In genomic region chr6:4394786-4395185, GRCh38 we compare ENCODE assay signal across 16 cellular contexts.
DNase-seq lines count a peak whose midpoint lies in the region; FAIRE-seq and TF ChIP-seq lines count a peak whose summit lies in the region.
"Had no signal": no experiment of that assay in that cellular context is flagged by ENCODE, and none has a peak within 500 bp of the region (broad histone marks: within the 10 kb centered on the region; RNA-seq: fewer than 3 reads in every experiment).

No MANE protein-coding gene starts in this region.

- peak; percentile 25 for DNase-seq in A673 (ENCODE audit: low spot score)
- DNase-seq in KBM-7 = peak; percentile 52
- peak; percentile 85 for DNase-seq in NCI-H69 (lab: John Stamatoyannopoulos, UW)
- DNase-seq in bronchial epithelial cell (ENCODE audit: low read depth) = peak; percentile 17
- no peak for DNase-seq in putamen (ENCODE audit: low spot score)
- DNase-seq in kidney tubule cell (ENCODE audit: low spot score) = no peak
- no peak for DNase-seq in GM12891 (ENCODE audit: insufficient read length, low spot score)
- DNase-seq in glomerular visceral epithelial cell (ENCODE audit: extremely low spot score) = no peak
- DNase-seq: activated CD4-positive, alpha-beta memory T cell treated with anti-CD3 and anti-CD28 coated beads, Interleukin-2, amount 10 ng/mL, durations not matched to agents 7 days and 5 days; CD8-positive, alpha-beta T cell; heart left ventricle; midbrain; NCI-H2171; right lobe of liver had no signal

- POLR2A ChIA-PET in A673 (lab: Charles Lee; ENCODE audit: low non-redundant PET) = no interaction called here

- no peaks in the 10 kb centered on the region for H3K36me3 ChIP-seq in A673 (ENCODE audit: insufficient read depth, low read length, poor library complexity, severe bottlenecking)
- no peaks in the 10 kb centered on the region for H3K36me3 ChIP-seq in bronchial epithelial cell (ENCODE audit: control insufficient read depth, insufficient read depth, low read length)
- H3K36me3 ChIP-seq: heart left ventricle, right lobe of liver had no signal

- in situ Hi-C loops in KBM-7 (cut with MboI; ENCODE audit: low pct_unique_long_range_greater_than_20kb, low sequenced_read_pairs) = no loop called here

- no TSS peak for BruUV-seq in A673 (replicated peaks; lab: Mats Ljungman, UMichigan)

- intact Hi-C loops in A673 (cut with micrococcal nuclease; ENCODE audit: unreplicated experiment) = no loop called here

- H3K27me3 ChIP-seq in A673 (replicated peaks; ENCODE audit: insufficient read depth, low read depth, low read length, poor library complexity) = no peaks in the 10 kb centered on the region
- no peaks in the 10 kb centered on the region for H3K27me3 ChIP-seq in bronchial epithelial cell (ENCODE audit: control insufficient read depth, insufficient read depth, low read length)
- H3K27me3 ChIP-seq: heart left ventricle, right lobe of liver had no signal

- TF ChIP-seq POLR2A in GM12891 (IDR thresholded peaks at IDR 0.05; ENCODE audit: low read depth, low read length) = no peak

- CTCF ChIA-PET in A673 (lab: Charles Lee) = no interaction called here

- FAIRE-seq in bronchial epithelial cell (lab: Jason Lieb, UNC) (no peak), GM12891 (lab: Jason Lieb, UNC) (no peak)
- FAIRE-seq: islet of Langerhans had no signal

- no peak overlapping the region for H3K27ac ChIP-seq in A673 (ENCODE audit: low read depth, low read length, poor library complexity, severe bottlenecking)
- H3K27ac ChIP-seq: heart left ventricle, right lobe of liver, SK-N-MC had no signal

- H3K9me3 ChIP-seq in A673 (ENCODE audit: low read depth, low read length, poor library complexity, severe bottlenecking) = no peaks in the 10 kb centered on the region
- H3K9me3 ChIP-seq: heart left ventricle, right lobe of liver had no signal

- H3K4me1 ChIP-seq in A673 (ENCODE audit: insufficient read depth, low read length, poor library complexity, severe bottlenecking) = no peaks in the 10 kb centered on the region
- H3K4me1 ChIP-seq: right lobe of liver had no signal

- TF ChIP-seq CTCF in A673 (conservative IDR thresholded peaks at IDR 0.05; ENCODE audit: low read depth, low read length) (no peak), bronchial epithelial cell (IDR thresholded peaks at IDR 0.05; ENCODE audit: insufficient read depth, low read length, severe bottlenecking) (no peak)

- H3K4me3 ChIP-seq in A673 (ENCODE audit: low read depth, low read length, poor library complexity, severe bottlenecking) (no peak overlapping the region), bronchial epithelial cell (ENCODE audit: low read depth, low read length) (no peak overlapping the region)
- H3K4me3 ChIP-seq: heart left ventricle, right lobe of liver, SK-N-MC had no signal

TF ChIP-seq in GM12891, 5 proteins besides CTCF, POLR2A, EP300 and RAD21:
- TF ChIP-seq SPI1 (IDR thresholded peaks at IDR 0.05; ENCODE audit: low read depth, low read length) (no peak), POU2F2 (IDR thresholded peaks at IDR 0.05; ENCODE audit: low read depth, low read length) (no peak), PAX5 (IDR thresholded peaks at IDR 0.05; ENCODE audit: insufficient read depth, low read length, severe bottlenecking) (no peak), TAF1 (IDR thresholded peaks at IDR 0.05; ENCODE audit: low read depth, low read length) (no peak), POLR2AphosphoS5 (IDR thresholded peaks at IDR 0.05; ENCODE audit: low read depth, low read length) (no peak)

Comparison
In these comparisons a context has a peak if more than half of its experiments do, and no peak if none do; other contexts are left out.
1. DNase-seq: peak in A673 (single experiment), KBM-7 (single experiment), NCI-H69 (single experiment) and bronchial epithelial cell (single experiment); none in putamen (single experiment), kidney tubule cell (single experiment), GM12891 (single experiment) and glomerular visceral epithelial cell (single experiment).